In the genomic region with DNA sequence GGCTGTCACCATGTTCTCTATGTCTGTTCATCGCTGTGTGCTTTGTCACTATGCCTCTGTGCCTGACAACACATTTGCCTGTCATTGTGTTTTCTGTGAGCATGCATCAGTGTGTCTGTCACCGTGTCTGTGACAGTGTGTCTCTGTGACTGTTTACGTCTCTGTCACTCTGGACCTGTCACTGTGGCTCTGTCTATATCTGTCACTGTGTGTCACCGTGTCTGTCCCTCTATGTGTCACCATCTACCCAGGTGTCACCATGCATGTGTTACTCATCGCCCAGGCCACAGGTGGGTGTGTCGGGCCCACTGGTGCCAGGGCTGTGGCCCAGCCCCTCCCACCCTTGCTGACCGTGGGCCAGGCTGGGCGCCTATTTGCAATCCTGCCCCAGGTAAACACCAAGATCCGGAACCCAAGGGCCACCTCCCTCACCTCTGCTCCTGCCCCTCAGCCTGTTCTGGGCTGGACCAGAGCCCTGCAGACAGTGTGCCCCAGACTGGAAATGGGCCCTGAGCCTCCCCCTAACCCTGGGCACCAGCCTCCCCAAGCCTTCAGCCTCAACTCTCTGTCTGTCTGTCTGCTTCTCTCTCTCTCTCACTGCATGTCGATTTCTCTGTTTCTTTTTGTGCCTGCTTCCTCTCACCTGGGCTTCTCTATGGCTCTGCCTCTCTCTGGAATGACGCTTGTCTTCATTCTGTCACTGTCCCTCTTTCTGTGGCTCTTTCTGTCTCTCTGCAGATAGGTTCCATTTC, we compare ENCODE assay signal across 9 cellular contexts. TPM values are rescaled to one million over a fixed set of nuclear protein-coding genes. Genes with fewer than 3 reads are reported as not detected.
DNase-seq lines count a peak whose midpoint lies in the region; FAIRE-seq and TF ChIP-seq lines count a peak whose summit lies in the region.
"Had no signal": no experiment of that assay in that cellular context is flagged by ENCODE, and none has a peak within 500 bp of the region (broad histone marks: within the 10 kb centered on the region; RNA-seq: fewer than 3 reads in every experiment).

No MANE protein-coding gene starts in this region.

- peak overlapping the region; percentile 3 for H3K23ac ChIP-seq in neuronal stem cell (ENCODE audit: low read depth, low read length, poor library complexity)

- TF ChIP-seq CTCF in bronchial epithelial cell (IDR thresholded peaks at IDR 0.05; ENCODE audit: insufficient read depth, low read length, severe bottlenecking) (no peak), testis (IDR thresholded peaks at IDR 0.05) (no peak)

- no peak overlapping the region for H4K8ac ChIP-seq in neuronal stem cell (ENCODE audit: low read depth, low read length)

- no peak overlapping the region for H2BK5ac ChIP-seq in neuronal stem cell (ENCODE audit: low read length)

- H2BK12ac ChIP-seq in neuronal stem cell (ENCODE audit: low read length), result no peak overlapping the region

- no peak overlapping the region for H2BK120ac ChIP-seq in neuronal stem cell (ENCODE audit: low read depth, low read length)

- H3K4ac ChIP-seq in neuronal stem cell (ENCODE audit: low read length), result no peak overlapping the region

- H3K4me2 ChIP-seq in neuronal stem cell (ENCODE audit: insufficient read depth, low read length, poor library complexity, severe bottlenecking), result no peak overlapping the region

- H3K27ac ChIP-seq in neuronal stem cell (replicated peaks; ENCODE audit: low read length) (no peak overlapping the region), caudate nucleus (ENCODE audit: low read depth, low read length) (no peak overlapping the region), testis (no peak overlapping the region)
- H3K27ac ChIP-seq: heart left ventricle, neutrophil had no signal

- H3K14ac ChIP-seq in neuronal stem cell (ENCODE audit: low read length), result no peak overlapping the region

- no peak overlapping the region for H3K4me3 ChIP-seq in bronchial epithelial cell (ENCODE audit: low read depth, low read length)
- no peak overlapping the region for H3K4me3 ChIP-seq in neuronal stem cell (ENCODE audit: low read length in 2 of 2)
- H3K4me3 ChIP-seq in testis, result no peak overlapping the region
- H3K4me3 ChIP-seq: heart left ventricle had no signal

- peaks cover 4% of the 10 kb centered on the region for H3K79me1 ChIP-seq in neuronal stem cell (ENCODE audit: low read depth, low read length)

- peak; percentile 18 for FAIRE-seq in bronchial epithelial cell (lab: Jason Lieb, UNC)

- no peak overlapping the region for H4K91ac ChIP-seq in neuronal stem cell (ENCODE audit: low read depth, low read length, poor library complexity)

- H3K4me1 ChIP-seq in neuronal stem cell (ENCODE audit: control insufficient read depth in 2 of 2, insufficient read depth in 1 of 2, low read depth in 1 of 2, low read length in 2 of 2) (peaks cover 21 to 32% of the 10 kb centered on the region in 2 donors), testis (peaks cover 20% of the 10 kb centered on the region)

- WGBS in neuronal stem cell (ENCODE audit: extremely low coverage in 2 of 2, insufficient read length in 2 of 2, insufficient replicate concordance in 1 of 2), 2 donors, result no CpG with 5 or more reads among the region's 11 CpGs
- WGBS in testis, 2 donors, result 82 to 88% methylated on average over 11 of the region's 11 CpGs

- no peak overlapping the region for H2AFZ ChIP-seq in neuronal stem cell (ENCODE audit: low read length)

- H3K9ac ChIP-seq in neuronal stem cell (ENCODE audit: low read depth, low read length, poor library complexity), result no peak overlapping the region

- H3K27me3 ChIP-seq in bronchial epithelial cell (ENCODE audit: control insufficient read depth, insufficient read depth, low read length) (no peaks in the 10 kb centered on the region), neuronal stem cell (ENCODE audit: control insufficient read depth in 3 of 3, insufficient read depth in 3 of 3, low read depth in 1 of 3, low read length in 3 of 3) (no peaks in the 10 kb centered on the region), testis (no peaks in the 10 kb centered on the region)

- DNase-seq in HT-29 (ENCODE audit: low spot score) (peak; percentile 85), bronchial epithelial cell (ENCODE audit: low read depth) (no peak), neuronal stem cell (ENCODE audit: low spot score) (no peak), caudate nucleus (lab: John Stamatoyannopoulos, UW) (no peak), testis (no peak)
- DNase-seq: activated CD4-positive, alpha-beta T cell treated with anti-CD3 and anti-CD28 coated beads, Interleukin-2, amount 50 U/mL, for 48 hours; NCI-H2029 treated with DMSO at 0.1 percent for 48 hours had no signal

- H3K18ac ChIP-seq in neuronal stem cell (ENCODE audit: low read length), result no peak overlapping the region

- intact Hi-C loops in testis (cut with DNase I; ENCODE audit: low total_unique reads), result no loop called here

- H3K36me3 ChIP-seq in bronchial epithelial cell (ENCODE audit: control insufficient read depth, insufficient read depth, low read length) (no peaks in the 10 kb centered on the region), neuronal stem cell (replicated peaks in 1 of 2; ENCODE audit: control insufficient read depth in 2 of 2, insufficient read depth in 2 of 2, low read length in 2 of 2) (peaks cover 2 to 5% of the 10 kb centered on the region in 2 donors), testis (ENCODE audit: low read depth, missing control alignments) (no peaks in the 10 kb centered on the region)
- H3K36me3 ChIP-seq: heart left ventricle, neutrophil had no signal

- H3K9me3 ChIP-seq in neuronal stem cell (replicated peaks in 1 of 2; ENCODE audit: control insufficient read depth in 2 of 2, insufficient read depth in 1 of 2, low read depth in 1 of 2, low read length in 2 of 2), result no peaks in the 10 kb centered on the region
- H3K9me3 ChIP-seq in testis, result no peaks in the 10 kb centered on the region
- H3K9me3 ChIP-seq: heart left ventricle, neutrophil had no signal

- H2AK5ac ChIP-seq in neuronal stem cell (ENCODE audit: low read depth, low read length), result no peak overlapping the region

- no peak for TF ChIP-seq POLR2A in testis (IDR thresholded peaks at IDR 0.05)

- H2BK15ac ChIP-seq in neuronal stem cell (ENCODE audit: low read length), result no peak overlapping the region

RNA-seq across cellular contexts. Expression of a gene that starts 7.7 kb away (rescaled TPM):
- 119 and 125 TPM in 2 replicates for total RNA-seq in HT-29 (2014; rRNA removed; shearing (Covaris generic))
- total RNA-seq in bronchial epithelial cell, result 11.3 and 11.8 TPM in 2 replicates
- 14.0 TPM for polyA plus RNA-seq in neuronal stem cell (2013, experiment 1 of 2)
- polyA plus RNA-seq in neuronal stem cell (2013, experiment 2 of 2), result 14.4 TPM
- 10 to 100 TPM; 36.0 to 48.3 TPM for total RNA-seq in testis
- polyA plus RNA-seq in testis (ENCODE audit: insufficient read depth, low read depth, low replicate concordance), result 13.8 TPM

RNA-seq across cellular contexts. Expression of a gene that starts 14.1 kb away (rescaled TPM):
- 6.1 and 10.7 TPM in 2 replicates for total RNA-seq in HT-29 (2014; rRNA removed; shearing (Covaris generic))
- total RNA-seq in bronchial epithelial cell (not detected in 2 replicates), testis (1 to 10 TPM; 1.5 to 1.7 TPM)
- polyA plus RNA-seq in neuronal stem cell (2013, experiment 1 of 2), result 5.9 TPM
- 5.6 TPM for polyA plus RNA-seq in neuronal stem cell (2013, experiment 2 of 2)
- polyA plus RNA-seq in testis (ENCODE audit: insufficient read depth, low read depth, low replicate concordance), result 1.7 TPM
- total RNA-seq: heart left ventricle had no signal

RNA-seq across cellular contexts. Expression of a gene that starts 15.3 kb away (rescaled TPM):
- 114 and 117 TPM in 2 replicates for total RNA-seq in HT-29 (2014; rRNA removed; shearing (Covaris generic))
- total RNA-seq in bronchial epithelial cell (27.9 and 29.7 TPM in 2 replicates), testis (100 to 1,000 TPM; 123 to 142 TPM)
- polyA plus RNA-seq in neuronal stem cell (2013, experiment 1 of 2), result 58.0 TPM
- 59.5 TPM for polyA plus RNA-seq in neuronal stem cell (2013, experiment 2 of 2)
- 195 TPM for polyA plus RNA-seq in testis (ENCODE audit: insufficient read depth, low read depth, low replicate concordance)

RNA-seq across cellular contexts. Expression of a gene that starts 24.2 kb away (rescaled TPM):
- total RNA-seq in HT-29 (2014; rRNA removed; shearing (Covaris generic)), result 8.5 and 10.2 TPM in 2 replicates
- total RNA-seq in bronchial epithelial cell (0.53 and 0.90 TPM in 2 replicates), testis (10 to 100 TPM in 1 of 2 donors, 1 to 10 TPM in 1; 9.4 to 11.1 TPM)
- 11.4 TPM for polyA plus RNA-seq in neuronal stem cell (2013, experiment 1 of 2)
- 11.5 TPM for polyA plus RNA-seq in neuronal stem cell (2013, experiment 2 of 2)
- 9.5 TPM for polyA plus RNA-seq in testis (ENCODE audit: insufficient read depth, low read depth, low replicate concordance)

RNA-seq across cellular contexts. Expression of a gene that starts 36.4 kb away (rescaled TPM):
- total RNA-seq in HT-29 (2014; rRNA removed; shearing (Covaris generic)), result not detected in 2 replicates
- total RNA-seq in bronchial epithelial cell, result not detected in 2 replicates
- polyA plus RNA-seq in neuronal stem cell (2013, experiment 1 of 2), result 0.11 TPM
- 0.12 TPM for polyA plus RNA-seq in neuronal stem cell (2013, experiment 2 of 2)
- 1 to 10 TPM; 4.8 to 5.1 TPM for total RNA-seq in testis
- polyA plus RNA-seq in testis (ENCODE audit: insufficient read depth, low read depth, low replicate concordance), result 4.8 TPM
- total RNA-seq: heart left ventricle had no signal
- polyA plus RNA-seq: heart left ventricle had no signal
